18 cellular contexts compared by ENCODE assay signal in the genomic region with DNA sequence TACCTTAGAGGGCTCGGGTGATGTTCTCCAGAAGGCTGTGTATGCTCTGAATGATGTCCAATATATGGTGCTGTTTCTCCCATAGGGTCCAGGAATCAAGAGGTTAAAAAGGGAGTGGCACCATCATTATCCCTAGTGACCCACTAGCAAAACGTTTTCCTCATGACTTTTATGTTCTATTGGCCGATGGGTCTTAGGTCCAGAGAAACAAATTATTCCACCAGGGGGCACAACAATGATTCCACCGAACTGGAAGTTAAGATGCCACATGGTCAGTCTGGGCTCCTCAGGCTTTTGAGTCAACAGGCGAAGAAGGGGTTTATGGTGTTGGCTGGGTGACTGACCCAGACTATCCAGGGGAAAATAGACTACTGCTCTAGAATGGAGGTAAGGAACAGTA.
DNase-seq lines count a peak whose midpoint lies in the region; ATAC-seq, FAIRE-seq and TF ChIP-seq lines count a peak whose summit lies in the region.
"Had no signal": no experiment of that assay in that cellular context is flagged by ENCODE, and none has a peak within 500 bp of the region (broad histone marks: within the 10 kb centered on the region; RNA-seq: fewer than 3 reads in every experiment).

No MANE protein-coding gene starts in this region.

- H3K27me3 ChIP-seq in Loucy (ENCODE audit: insufficient read depth, low read length, poor library complexity, severe bottlenecking) (no peaks in the 10 kb centered on the region), K562 (ENCODE audit: control insufficient read depth in 2 of 2, insufficient read depth in 2 of 2, low read length in 2 of 2) (peaks cover 5 to 26% of the 10 kb centered on the region in 2 experiments), mesendoderm (ENCODE audit: insufficient read depth, low read length, poor library complexity) (no peaks in the 10 kb centered on the region)

- H4K20me1 ChIP-seq in Loucy (ENCODE audit: insufficient read depth, low read length, poor library complexity, severe bottlenecking): no peaks in the 10 kb centered on the region
- no peaks in the 10 kb centered on the region for H4K20me1 ChIP-seq in K562 (replicated peaks; ENCODE audit: control insufficient read depth, insufficient read depth, low read length)

- no peak overlapping the region for H3K23ac ChIP-seq in mesendoderm (ENCODE audit: low read length)

- H3K4me3 ChIP-seq in GM12865 (ENCODE audit: low read depth, low read length) (no peak overlapping the region), Loucy (ENCODE audit: low read length, poor library complexity, severe bottlenecking) (no peak overlapping the region), K562 (no peak overlapping the region), mesendoderm (ENCODE audit: low read length) (no peak overlapping the region)
- H3K4me3 ChIP-seq: lower lobe of right lung had no signal

- H3K4me1 ChIP-seq in Loucy (ENCODE audit: insufficient read depth, low read length, poor library complexity, severe bottlenecking): no peaks in the 10 kb centered on the region
- H3K4me1 ChIP-seq in K562 (replicated peaks in 1 of 2; ENCODE audit: control insufficient read depth in 2 of 2, insufficient read depth in 2 of 2, low read length in 2 of 2): no peaks in the 10 kb centered on the region; a peak in 1 of 5 replicates
- H3K4me1 ChIP-seq in mesendoderm (ENCODE audit: control insufficient read depth, low read depth, low read length): no peaks in the 10 kb centered on the region
- H3K4me1 ChIP-seq: lower lobe of right lung had no signal

- in situ Hi-C loops in K562 (cut with MboI): no loop called here

- H3K9ac ChIP-seq in Loucy (ENCODE audit: low read depth, low read length, poor library complexity, severe bottlenecking): no peak overlapping the region
- H3K9ac ChIP-seq in K562 (ENCODE audit: insufficient read depth in 1 of 2, low read depth in 2 of 2, low read length in 2 of 2): no peak overlapping the region
- no peak overlapping the region for H3K9ac ChIP-seq in mesendoderm (ENCODE audit: low read length)

- CTCF ChIA-PET in K562 (lab: Yijun Ruan, JAX; ENCODE audit: low intra/inter-chr PET ratio): no interaction called here

- no peak overlapping the region for H2BK15ac ChIP-seq in mesendoderm (replicated peaks; ENCODE audit: low read depth)

- no TSS peak for BruUV-seq in K562 (replicated peaks; lab: Mats Ljungman, UMichigan)

- H3K18ac ChIP-seq in mesendoderm (ENCODE audit: low read length): no peak overlapping the region

- H3K27ac ChIP-seq in K562 (ENCODE audit: extremely low read depth, low read depth, low read length) (no peak overlapping the region), mesendoderm (ENCODE audit: low read depth, low read length) (no peak overlapping the region)
- H3K27ac ChIP-seq: C4-2B, lower lobe of right lung had no signal

- no peak overlapping the region for H3K4ac ChIP-seq in mesendoderm (ENCODE audit: low read depth, low read length)

- TF ChIP-seq EP300 in K562 (IDR thresholded peaks at IDR 0.05; ENCODE audit: low read length): no peak

- H3K4me3 Mint-ChIP-seq in T-helper 17 cell: no peak overlapping the region
- H3K4me3 Mint-ChIP-seq: natural killer cell; stimulated activated naive CD8-positive, alpha-beta T cell treated with anti-CD3 and anti-CD28 coated beads, Interleukin-15, Interleukin-2, amounts not matched to agents 100 ng/mL and 50 ng/mL, for 24 hours had no signal

- H3K9me1 ChIP-seq in K562 (ENCODE audit: control insufficient read depth, insufficient read depth, low read length): no peaks in the 10 kb centered on the region

- H2BK5ac ChIP-seq in mesendoderm (ENCODE audit: low read length): no peak overlapping the region

- H3K4me1 Mint-ChIP-seq in T-helper 17 cell: peaks cover 3% of the 10 kb centered on the region
- H3K4me1 Mint-ChIP-seq: natural killer cell had no signal

- H3K79me1 ChIP-seq in mesendoderm (ENCODE audit: low read length): no peaks in the 10 kb centered on the region

- H3K79me2 ChIP-seq in Loucy (ENCODE audit: insufficient read depth, low read length) (no peaks in the 10 kb centered on the region), K562 (ENCODE audit: control insufficient read depth, insufficient read depth, low read length) (no peaks in the 10 kb centered on the region), mesendoderm (ENCODE audit: control insufficient read depth, insufficient read depth, low read length) (no peaks in the 10 kb centered on the region)

- intact Hi-C loops in K562 (cut with micrococcal nuclease): no loop called here

- H4K8ac ChIP-seq in mesendoderm (ENCODE audit: low read depth, low read length): no peak overlapping the region

- TF ChIP-seq POLR2A in K562 (conservative IDR thresholded peaks at IDR 0.05): no peak

- no peak overlapping the region for H2AK5ac ChIP-seq in mesendoderm (ENCODE audit: low read length)

- H2AFZ ChIP-seq in Loucy (ENCODE audit: low read length) (no peak overlapping the region), K562 (ENCODE audit: low read depth, low read length) (no peak overlapping the region)

- H4K5ac ChIP-seq in mesendoderm (ENCODE audit: low read length): no peak overlapping the region

- peak in 1 of 2 experiments; percentile 7; a peak in 1 of 4 replicates for TF ChIP-seq RAD21 in K562 (CRISPR knock-in tag; conservative IDR thresholded peaks at IDR 0.05 in 1 of 2, IDR thresholded peaks at IDR 0.05 in 1 of 2)

- H3K27ac Mint-ChIP-seq in T-helper 17 cell: no peak overlapping the region
- H3K27ac Mint-ChIP-seq: natural killer cell; stimulated activated naive CD8-positive, alpha-beta T cell treated with anti-CD3 and anti-CD28 coated beads, Interleukin-15, Interleukin-2, amounts not matched to agents 100 ng/mL and 50 ng/mL, for 24 hours had no signal

- H3K27me3 Mint-ChIP-seq in T-helper 17 cell: peaks cover 5% of the 10 kb centered on the region
- H3K27me3 Mint-ChIP-seq: stimulated activated naive CD8-positive, alpha-beta T cell treated with anti-CD3 and anti-CD28 coated beads, Interleukin-15, Interleukin-2, amounts not matched to agents 100 ng/mL and 50 ng/mL, for 24 hours had no signal

- no peak for TF ChIP-seq CTCF in GM12865 (IDR thresholded peaks at IDR 0.05; ENCODE audit: insufficient read depth, low read depth, low read length, missing control alignments)
- peak; percentile 48 for TF ChIP-seq CTCF in Loucy (conservative IDR thresholded peaks at IDR 0.05; ENCODE audit: low read length)
- peak in 2 of 3 experiments; percentile 13 to 28; a peak in 2 of 6 replicates for TF ChIP-seq CTCF in K562 (IDR thresholded peaks at IDR 0.05 in 2 of 3, conservative IDR thresholded peaks at IDR 0.05 in 1 of 3; ENCODE audit: insufficient read depth in 2 of 3, low read depth in 1 of 3, low read length in 3 of 3)

- no peaks in the 10 kb centered on the region for H3K36me3 Mint-ChIP-seq in T-helper 17 cell (ENCODE audit: low read depth)
- H3K36me3 Mint-ChIP-seq: natural killer cell had no signal

- H2BK120ac ChIP-seq in mesendoderm (ENCODE audit: low read depth, low read length): no peak overlapping the region

- peak; percentile 15 for DNase-seq in GM12865 (ENCODE audit: low read depth)
- DNase-seq in K562 (ENCODE audit: extremely low read depth in 1 of 4, low spot score in 3 of 4): peak in 1 of 4 experiments; percentile 13
- DNase-seq in mesendoderm: peak; percentile 50
- DNase-seq in COR-L47 (lab: John Stamatoyannopoulos, UW): no peak
- DNase-seq in T-helper 2 cell: no peak
- DNase-seq in T-helper 17 cell: no peak
- no peak for DNase-seq in NCI-H2029 treated with DMSO at 0.1 percent for 48 hours (lab: John Stamatoyannopoulos, UW)
- DNase-seq: activated CD4-positive, CD25-positive, alpha-beta regulatory T cell treated with anti-CD3 and anti-CD28 coated beads, Interleukin-2, amount 50 U/mL, for 72 hours; activated gamma-delta T cell treated with Interleukin-2 at 50 U/mL for 16 hours; amygdala; lower lobe of right lung; natural killer cell; NCI-H2081 treated with DMSO at 0.1 percent for 48 hours had no signal

- no peaks in the 10 kb centered on the region for H3K9me2 ChIP-seq in Loucy (replicated peaks; ENCODE audit: low read depth, low read length)

- H3K36me3 ChIP-seq in Loucy (ENCODE audit: insufficient read depth, low read length): no peaks in the 10 kb centered on the region
- no peaks in the 10 kb centered on the region for H3K36me3 ChIP-seq in K562 (ENCODE audit: control insufficient read depth, insufficient read depth, low read length)
- H3K36me3 ChIP-seq in mesendoderm (ENCODE audit: control insufficient read depth, insufficient read depth, low read length): no peaks in the 10 kb centered on the region
- H3K36me3 ChIP-seq: lower lobe of right lung had no signal

- peak; percentile 44 for FAIRE-seq in K562 (lab: Jason Lieb, UNC)
- FAIRE-seq: G401.6, GM12891 had no signal

- WGBS in K562 (ENCODE audit: insufficient coverage, low coverage, missing lambda C conversion rate): 0% methylated on average over 5 of the region's 5 CpGs
- no CpG with 5 or more reads among the region's 5 CpGs for WGBS in mesendoderm (ENCODE audit: extremely low coverage, insufficient coverage, low lambda C conversion rate)

- H3K4me2 ChIP-seq in Loucy (ENCODE audit: low read depth, low read length, poor library complexity, severe bottlenecking): no peak overlapping the region
- no peak overlapping the region for H3K4me2 ChIP-seq in K562 (ENCODE audit: insufficient read depth, low read length)
- H3K4me2 ChIP-seq in mesendoderm (ENCODE audit: low read length): no peak overlapping the region

- ATAC-seq in K562 (peak; percentile 51; the same call in 2 of the 3 replicates), T-helper 17 cell (no peak)
- ATAC-seq: lower lobe of right lung, natural killer cell had no signal

- POLR2A ChIA-PET in K562 (lab: Yijun Ruan, JAX): no interaction called here

- no peaks in the 10 kb centered on the region for H3F3A ChIP-seq in Loucy (ENCODE audit: low read depth)

- H3K9me3 ChIP-seq in Loucy (ENCODE audit: insufficient read depth, low read depth, low read length) (no peaks in the 10 kb centered on the region), K562 (replicated peaks; ENCODE audit: control insufficient read depth, insufficient read depth, low read depth, low read length) (no peaks in the 10 kb centered on the region), T-helper 17 cell (ENCODE audit: control insufficient read depth, low read length, poor library complexity, severe bottlenecking) (no peaks in the 10 kb centered on the region)
- H3K9me3 ChIP-seq: lower lobe of right lung had no signal

- no peak overlapping the region for H3K56ac ChIP-seq in mesendoderm (ENCODE audit: low read length)

TF ChIP-seq in K562, 482 proteins besides CTCF, POLR2A, EP300 and RAD21 (continues in another document):
- TF ChIP-seq SAFB2 (IDR thresholded peaks at IDR 0.05; ENCODE audit: borderline replicate concordance, low read depth, low read length, severe bottlenecking): no peak
- no peak for TF ChIP-seq KDM2B (CRISPR knock-in tag; IDR thresholded peaks at IDR 0.05)
- TF ChIP-seq RAD51 (IDR thresholded peaks at IDR 0.05; ENCODE audit: borderline replicate concordance, low read depth): no peak
- no peak for TF ChIP-seq SREBF2 (CRISPR knock-in tag; IDR thresholded peaks at IDR 0.05)
- TF ChIP-seq SMAD2 (IDR thresholded peaks at IDR 0.05; ENCODE audit: low read depth, low read length): no peak
- TF ChIP-seq ZNF212 (CRISPR knock-in tag; IDR thresholded peaks at IDR 0.05): no peak
- no peak for TF ChIP-seq PHB (CRISPR knock-in tag; IDR thresholded peaks at IDR 0.05)

Comparison
In these comparisons a context has a peak if more than half of its experiments do, and no peak if none do; other contexts are left out.
1. DNase-seq: peak in GM12865 (single experiment) and mesendoderm (single experiment); none in COR-L47 (single experiment), T-helper 2 cell (0 of 5), T-helper 17 cell (0 of 3) and NCI-H2029 treated with DMSO at 0.1 percent for 48 hours (single experiment).